Comparison of ENCODE assay signal across 8 cellular contexts in the genomic region with DNA sequence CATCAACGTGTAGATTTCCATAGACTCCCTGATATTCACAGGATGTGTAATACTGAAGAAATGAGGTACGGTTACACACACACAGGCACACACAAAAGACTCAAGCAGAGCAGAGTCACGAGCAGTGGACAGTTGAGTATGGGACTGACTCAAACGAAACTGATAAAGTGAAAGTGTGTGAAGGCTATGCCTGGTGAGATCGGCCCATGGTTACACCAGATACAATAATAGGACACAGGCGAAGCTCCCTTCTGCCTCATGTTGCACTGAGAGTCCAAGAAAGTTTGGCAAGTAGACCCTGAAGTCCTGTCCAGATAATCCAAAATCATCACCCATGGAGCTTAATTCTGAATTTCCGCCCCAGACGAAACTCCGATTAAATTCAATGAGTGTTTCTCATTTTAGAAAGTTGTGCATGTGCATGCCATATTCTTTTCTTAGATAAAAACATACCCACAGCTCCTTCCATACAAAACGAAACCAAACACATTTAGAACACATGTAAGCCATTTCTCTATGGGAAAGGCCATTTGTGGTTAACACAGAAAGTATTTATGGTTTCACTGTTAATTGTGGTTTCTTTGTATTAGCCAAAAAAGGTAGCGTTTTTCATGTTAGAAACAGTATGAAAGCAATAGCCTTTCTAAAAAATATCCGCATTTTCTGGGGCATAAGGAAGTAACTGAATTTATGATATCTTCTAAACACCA.
A peak's percentile ranks its signal among the peaks of the same experiment; 100 is the strongest.
DNase-seq lines count a peak whose midpoint lies in the region; ATAC-seq and TF ChIP-seq lines count a peak whose summit lies in the region.

No MANE protein-coding gene starts in this region.

- no peaks in the 10 kb centered on the region for H3K36me3 ChIP-seq in BJ (ENCODE audit: control insufficient read depth, insufficient read depth, low read length)
- H3K36me3 ChIP-seq in subcutaneous abdominal adipose tissue (ENCODE audit: control insufficient read depth in 5 of 5, insufficient read depth in 5 of 5, low read length in 5 of 5) = no peaks in the 10 kb centered on the region
- no peaks in the 10 kb centered on the region for H3K36me3 ChIP-seq in aorta (ENCODE audit: control insufficient read depth in 1 of 2, insufficient read depth in 2 of 2, low read length in 1 of 2)

- DNase-seq in BJ (ENCODE audit: low read depth) (peak; percentile 15), GM19240 (ENCODE audit: insufficient read length, low spot score) (peak; percentile 14), T-helper 17 cell (no peak), NCI-H2029 treated with DMSO at 0.1 percent for 48 hours (lab: John Stamatoyannopoulos, UW) (no peak), aorta (no peak), kidney glomerular epithelial cell (lab: John Stamatoyannopoulos, UW) (no peak)

- no peak for TF ChIP-seq CTCF in BJ (IDR thresholded peaks at IDR 0.05; ENCODE audit: insufficient read depth, low read depth, low read length)

- H3K4me1 Mint-ChIP-seq in T-helper 17 cell = peaks cover 6% of the 10 kb centered on the region

- H3K4me1 ChIP-seq in subcutaneous abdominal adipose tissue (ENCODE audit: control insufficient read depth in 5 of 5, insufficient read depth in 5 of 5, low read length in 5 of 5) (peaks cover 0 to 2% (median 0%) of the 10 kb centered on the region in 5 donors), aorta (ENCODE audit: control insufficient read depth in 1 of 2, insufficient read depth in 2 of 2, low read length in 2 of 2) (no peaks in the 10 kb centered on the region)

- H3K4me3 ChIP-seq in BJ (ENCODE audit: low read depth, low read length) (peak overlapping the region; percentile 26), subcutaneous abdominal adipose tissue (ENCODE audit: low read depth in 1 of 5, low read length in 5 of 5) (peak overlapping the region; percentile 26 to 76 (median 58)), aorta (ENCODE audit: low read length in 2 of 2) (no peak overlapping the region)

- intact Hi-C loops in aorta (cut with DNase I) = loop anchor here in 1 of 2 donors (10.0 kb wide), 1 partner anchor 1113 kb away; no protein-coding TSS in a partner anchor

- ATAC-seq in HG03139 (IDR thresholded peaks at IDR 0.05; ENCODE audit: unreplicated experiment) = peak; percentile 96
- peak; percentile 23 for ATAC-seq in T-helper 17 cell
- ATAC-seq in aorta (ENCODE audit: low FRiP score) = no peak

- H3K27ac ChIP-seq in subcutaneous abdominal adipose tissue (ENCODE audit: low read depth, low read length) (peak overlapping the region; percentile 68), aorta (ENCODE audit: low read depth in 1 of 2, low read length in 2 of 2) (no peak overlapping the region)

- WGBS in aorta, 2 donors = 73 to 75% methylated on average over 12 of the region's 12 CpGs

- H3K9ac ChIP-seq in subcutaneous abdominal adipose tissue (ENCODE audit: low read length in 5 of 5) = peak overlapping the region in 3 of 5 donors; percentile 42 to 53 (median 50)

- POLR2A ChIA-PET in BJ (lab: Charles Lee) = no interaction called here

- no peaks in the 10 kb centered on the region for H3K9me3 ChIP-seq in T-helper 17 cell (ENCODE audit: control insufficient read depth, low read length, poor library complexity, severe bottlenecking)
- H3K9me3 ChIP-seq in subcutaneous abdominal adipose tissue (ENCODE audit: control insufficient read depth in 5 of 5, low read length in 5 of 5) = no peaks in the 10 kb centered on the region
- no peaks in the 10 kb centered on the region for H3K9me3 ChIP-seq in aorta (ENCODE audit: control insufficient read depth, low read length)

- H3K4me3 Mint-ChIP-seq in T-helper 17 cell = peak overlapping the region; percentile 78

- H3K36me3 Mint-ChIP-seq in T-helper 17 cell (ENCODE audit: low read depth) = peaks cover 2% of the 10 kb centered on the region

- H3K27me3 Mint-ChIP-seq in T-helper 17 cell = peaks cover 52% of the 10 kb centered on the region

- no peaks in the 10 kb centered on the region for H3K27me3 ChIP-seq in BJ (ENCODE audit: control insufficient read depth, insufficient read depth, low read length)
- H3K27me3 ChIP-seq in subcutaneous abdominal adipose tissue (ENCODE audit: control insufficient read depth in 5 of 5, insufficient read depth in 4 of 5, low read length in 5 of 5) = no peaks in the 10 kb centered on the region
- H3K27me3 ChIP-seq in aorta (ENCODE audit: control insufficient read depth in 1 of 2, insufficient read depth in 2 of 2, low read length in 1 of 2) = no peaks in the 10 kb centered on the region

- H3K27ac Mint-ChIP-seq in T-helper 17 cell = no peak overlapping the region

- CTCF ChIA-PET in BJ (lab: Yijun Ruan, JAX) = interaction anchor here (0.6 kb wide), 1 partner anchor 1097 kb away, joined by 3 read pairs; no protein-coding TSS in a partner anchor

Comparison
In these comparisons a context has a peak if more than half of its experiments do, and no peak if none do; other contexts are left out.
1. DNase-seq: peak in BJ (single experiment) and GM19240 (single experiment); none in T-helper 17 cell (0 of 3), NCI-H2029 treated with DMSO at 0.1 percent for 48 hours (single experiment), aorta (0 of 2) and kidney glomerular epithelial cell (single experiment).
2. H3K4me3 ChIP-seq: peak in BJ (single experiment) and subcutaneous abdominal adipose tissue (5 of 5); none in aorta (0 of 2).